In the genomic region with DNA sequence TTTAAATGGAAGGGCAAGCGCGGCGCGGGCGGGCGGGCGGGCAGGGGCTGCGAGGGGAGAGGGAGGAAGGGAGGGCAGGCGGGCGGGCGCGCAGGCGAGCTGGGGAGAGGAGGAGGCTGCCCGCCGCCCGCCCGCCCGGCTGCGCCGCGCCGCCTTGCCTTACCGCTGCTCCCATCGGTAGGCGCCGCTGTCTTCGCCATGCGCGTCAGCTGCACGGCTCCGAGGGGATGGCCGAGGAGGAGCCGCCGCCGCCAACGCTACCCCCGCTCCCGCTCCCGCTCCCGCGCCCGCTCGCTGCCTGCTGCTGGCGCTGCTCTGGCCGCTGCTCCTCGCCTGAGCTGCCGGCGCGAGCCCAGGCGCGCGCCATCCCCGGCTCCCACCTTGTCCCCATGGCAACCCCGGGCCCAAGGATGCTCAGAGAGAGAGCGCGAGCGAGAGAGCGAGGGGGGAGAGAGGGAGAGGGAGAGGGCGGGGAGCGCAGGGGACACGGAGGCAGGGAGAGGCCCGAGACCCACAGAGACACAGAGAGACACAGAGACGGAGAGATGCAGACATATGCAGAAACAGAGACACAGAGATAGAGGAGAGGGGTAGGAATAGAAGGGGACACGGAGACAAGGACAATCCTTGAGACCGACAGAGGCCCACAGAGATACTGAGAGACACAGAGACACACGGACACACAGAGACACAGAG, we compare ENCODE assay signal across 8 cellular contexts. TPM values are rescaled to one million over a fixed set of nuclear protein-coding genes. Genes with fewer than 3 reads are reported as not detected.
DNase-seq lines count a peak whose midpoint lies in the region; ATAC-seq, FAIRE-seq and TF ChIP-seq lines count a peak whose summit lies in the region.

No MANE protein-coding gene starts in this region.

- peak; percentile 95 to 96 (median 96) for ATAC-seq in T-cell (replicated peaks in 1 of 4)
- no peak for ATAC-seq in GM18909 (IDR thresholded peaks at IDR 0.05; ENCODE audit: poor library complexity, unreplicated experiment)

- DNase-seq in NCI-H128 (lab: John Stamatoyannopoulos, UW; ENCODE audit: unreplicated experiment) = peak; percentile 88
- DNase-seq in T-cell = peak; percentile 51 to 80 (median 65)
- DNase-seq in amniotic stem cell (lab: John Stamatoyannopoulos, UW) = peak; percentile 81
- no peak for DNase-seq in right atrium auricular region (ENCODE audit: low spot score)
- DNase-seq in putamen (ENCODE audit: low spot score) = peak; percentile 72
- peak; percentile 87 for DNase-seq in urothelium cell line (ENCODE audit: low spot score)

- no peaks in the 10 kb centered on the region for H3K36me3 Mint-ChIP-seq in T-cell

- peaks cover 0 to 15% of the 10 kb centered on the region in 2 donors for H3K4me1 ChIP-seq in right atrium auricular region

- CTCF ChIA-PET in T-cell (lab: Charles Lee) = interaction anchor here (0.6 to 1.0 kb wide), 6 partner anchors 7 to 162 kb away, joined by 3 to 9 read pairs (median 4); partner anchors contain the start of gene ZNF574 (in 1 of the 2)

- no peak for FAIRE-seq in urothelium cell line (lab: Jason Lieb, UNC)

- no peak overlapping the region for H3K27ac Mint-ChIP-seq in T-cell

- no peaks in the 10 kb centered on the region for H3K9me3 Mint-ChIP-seq in T-cell

- peaks cover 14 to 21% (median 18%) of the 10 kb centered on the region in 3 donors for H3K4me1 Mint-ChIP-seq in T-cell

- POLR2A ChIA-PET in T-cell (lab: Charles Lee) = interaction anchor here in 1 of 2 donors (0.6 to 0.7 kb wide), 3 partner anchors 12 to 43 kb away, joined by 4 to 12 read pairs (median 8); no protein-coding TSS in a partner anchor

- TF ChIP-seq CTCF in GM12875 (IDR thresholded peaks at IDR 0.05; ENCODE audit: borderline replicate concordance, insufficient read depth, low read depth, low read length) (peak; percentile 40), right atrium auricular region (IDR thresholded peaks at IDR 0.05) (peak; percentile 26 to 57)

- H3K4me3 Mint-ChIP-seq in T-cell = no peak overlapping the region

- peaks cover 17 to 21% of the 10 kb centered on the region in 2 donors for H3K27me3 Mint-ChIP-seq in T-cell

- peaks cover 6 to 21% of the 10 kb centered on the region in 2 donors for H3K27me3 ChIP-seq in right atrium auricular region

- H3K36me3 ChIP-seq in right atrium auricular region = no peaks in the 10 kb centered on the region

- no peak overlapping the region for H3K27ac ChIP-seq in right atrium auricular region

- H3K9me3 ChIP-seq in right atrium auricular region = no peaks in the 10 kb centered on the region

- H3K4me3 ChIP-seq in GM12875 (ENCODE audit: low read depth, low read length) (no peak overlapping the region), right atrium auricular region (peak overlapping the region; percentile 32 to 52)

RNA-seq across cellular contexts. Expression of gene DEDD2, which starts 40.3 kb away (rescaled TPM):
- 10 to 100 TPM; 67.6 to 82.8 (median 71.0) TPM for total RNA-seq in T-cell
- total RNA-seq in right atrium auricular region = 10 to 100 TPM; 19.2 to 24.8 TPM

RNA-seq across cellular contexts. Expression of gene ZNF526, which starts 43.0 kb away (rescaled TPM):
- total RNA-seq in T-cell = 10 to 100 TPM in 3 of 5 donors, 1 to 10 TPM in 2; 8.0 to 25.1 (median 23.1) TPM
- 1 to 10 TPM; 2.6 to 5.4 TPM for total RNA-seq in right atrium auricular region

RNA-seq across cellular contexts. Expression of gene POU2F2, which starts 44.9 kb away (rescaled TPM):
- 10 to 100 TPM; 27.9 to 71.7 (median 59.5) TPM for total RNA-seq in T-cell
- under 1 TPM; 0.11 to 0.83 TPM for total RNA-seq in right atrium auricular region

Comparison
In these comparisons a context has a peak if more than half of its experiments do, and no peak if none do; other contexts are left out.
1. RNA of gene POU2F2, which starts 44.9 kb away (total RNA-seq): 27.9 to 71.7 TPM in T-cell; 0.11 to 0.83 TPM in right atrium auricular region; every median in the first group is over 10 times any median in the second.